In genomic region chr15:41934843-41935242, GRCh38 we compare ENCODE assay signal across 8 cellular contexts. TPM values are rescaled to one million over a fixed set of nuclear protein-coding genes. Genes with fewer than 3 reads are reported as not detected.
DNase-seq lines count a peak whose midpoint lies in the region; ATAC-seq and TF ChIP-seq lines count a peak whose summit lies in the region.

No MANE protein-coding gene starts in this region.

- TF ChIP-seq POLR2A in GM18505 (IDR thresholded peaks at IDR 0.05; ENCODE audit: borderline replicate concordance, extremely low read depth, insufficient read depth, insufficient read length): no peak

- intact Hi-C loops in left cardiac atrium (cut with DNase I): loop anchor here in 1 of 2 donors (5.0 kb wide), 1 partner anchor 32 kb away; no protein-coding TSS in a partner anchor
- intact Hi-C loops in Right ventricle myocardium superior (cut with DNase I): no loop called here

- DNase-seq in left cardiac atrium (no peak), Right ventricle myocardium superior (no peak), glomerular visceral epithelial cell (ENCODE audit: extremely low spot score) (peak; percentile 79), NCI-H345 treated with DMSO at 0.1 percent for 48 hours (lab: John Stamatoyannopoulos, UW; ENCODE audit: unreplicated experiment) (no peak), retina (no peak)
- peak; percentile 80 for DNase-seq in activated CD8-positive, alpha-beta memory T cell treated with anti-CD3 and anti-CD28 coated beads, Interleukin-2, amount 50 U/mL, for 48 hours
- DNase-seq in stimulated activated CD4-positive, alpha-beta T cell treated with anti-CD3 and anti-CD28 coated beads, TNF-alpha, amount 100 ng/mL, for 4 hours (ENCODE audit: low read depth in 3 of 3): peak; percentile 39 to 70 (median 47)

- ATAC-seq in left cardiac atrium: peak; percentile 29 to 37
- no peak for ATAC-seq in Right ventricle myocardium superior (ENCODE audit: poor library complexity)
- no peak for ATAC-seq in GM18505 (IDR thresholded peaks at IDR 0.05; ENCODE audit: unreplicated experiment)

RNA-seq across cellular contexts. Expression of gene EHD4, which starts 37.5 kb away (rescaled TPM):
- total RNA-seq in left cardiac atrium: 10 to 100 TPM; 34.0 to 42.1 TPM
- 47.2 TPM for total RNA-seq in Right ventricle myocardium superior

RNA-seq across cellular contexts. Expression of gene SPTBN5, which starts 41.0 kb away (rescaled TPM):
- total RNA-seq in left cardiac atrium: 1 to 10 TPM; 1.7 to 2.5 TPM
- 3.4 TPM for total RNA-seq in Right ventricle myocardium superior

Comparison
In these comparisons a context has a peak if more than half of its experiments do, and no peak if none do; other contexts are left out.
1. ATAC-seq: peak in left cardiac atrium (2 of 2); none in Right ventricle myocardium superior (single experiment) and GM18505 (single experiment).
2. DNase-seq: peak in activated CD8-positive, alpha-beta memory T cell treated with anti-CD3 and anti-CD28 coated beads, Interleukin-2, amount 50 U/mL, for 48 hours (single experiment), glomerular visceral epithelial cell (single experiment) and stimulated activated CD4-positive, alpha-beta T cell treated with anti-CD3 and anti-CD28 coated beads, TNF-alpha, amount 100 ng/mL, for 4 hours (3 of 3); none in left cardiac atrium (single experiment), Right ventricle myocardium superior (single experiment), NCI-H345 treated with DMSO at 0.1 percent for 48 hours (single experiment) and retina (single experiment).